8 cellular contexts compared by ENCODE assay signal in the genomic region with DNA sequence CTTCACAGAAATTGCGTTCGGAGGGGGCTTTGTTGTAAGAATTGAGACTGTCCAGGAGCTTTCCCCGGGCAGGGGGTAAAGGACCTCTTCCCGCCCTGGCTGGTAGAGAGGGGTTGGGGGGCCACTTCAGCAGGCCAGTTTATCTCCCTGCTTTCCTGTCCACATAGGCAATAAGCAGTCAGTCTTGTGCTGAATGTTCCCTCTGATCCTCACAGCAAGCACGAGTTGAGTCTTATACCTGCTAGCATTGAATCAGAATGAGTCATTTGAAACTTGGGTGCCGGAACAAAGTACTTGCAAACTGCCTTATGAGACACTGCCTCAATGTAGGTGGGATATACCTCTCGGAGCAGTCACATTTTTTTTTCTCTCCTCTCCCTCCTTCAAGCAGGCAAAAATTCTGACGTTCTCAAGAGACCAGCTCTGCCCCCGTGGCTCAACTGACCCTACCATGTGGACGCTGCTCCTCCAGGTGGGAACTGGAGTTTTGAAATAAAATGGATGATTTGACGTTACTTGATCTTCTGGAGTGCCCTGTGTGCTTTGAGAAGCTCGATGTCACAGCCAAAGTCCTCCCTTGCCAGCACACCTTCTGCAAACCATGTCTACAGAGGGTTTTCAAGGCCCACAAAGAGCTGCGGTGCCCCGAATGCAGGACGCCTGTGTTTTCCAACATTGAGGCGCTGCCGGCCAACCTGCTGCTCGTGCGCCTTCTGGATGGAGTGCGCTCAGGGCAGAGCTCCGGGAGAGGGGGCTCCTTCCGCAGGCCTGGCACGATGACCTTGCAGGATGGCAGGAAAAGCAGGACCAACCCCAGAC. TPM values are rescaled to one million over a fixed set of nuclear protein-coding genes. Genes with fewer than 3 reads are reported as not detected.
DNase-seq lines count a peak whose midpoint lies in the region; ATAC-seq and TF ChIP-seq lines count a peak whose summit lies in the region.

No MANE protein-coding gene starts in this region.

- H3K4me3 ChIP-seq in AG04449 (ENCODE audit: low read depth, low read length) = peak overlapping the region; percentile 36
- H3K4me3 ChIP-seq in liver (ENCODE audit: low read depth in 1 of 3, low read length in 3 of 3) = peak overlapping the region; percentile 73 to 95 (median 76)
- no peak overlapping the region for H3K4me3 ChIP-seq in BE2C (ENCODE audit: low read depth, low read length)

- H3K4me1 ChIP-seq in liver (ENCODE audit: control insufficient read depth in 4 of 4, insufficient read depth in 4 of 4, low read length in 3 of 4) (peaks cover 0 to 59% (median 45%) of the 10 kb centered on the region in 4 donors), BE2C (no peaks in the 10 kb centered on the region)

- H3K27me3 Mint-ChIP-seq in activated T-cell treated with anti-CD3 and anti-CD28 coated beads, Interleukin-2, amount 50 U/mL, for 72 hours (ENCODE audit: low read depth) = peaks cover 88% of the 10 kb centered on the region

- 21% methylated on average over 23 of the region's 23 CpGs for WGBS in liver

- TF ChIP-seq CTCF in AG04449 (IDR thresholded peaks at IDR 0.05; ENCODE audit: insufficient read depth, low read length, missing control alignments) (no peak), liver (IDR thresholded peaks at IDR 0.05; ENCODE audit: low read depth, low read length, missing input control) (no peak), BE2C (IDR thresholded peaks at IDR 0.05; ENCODE audit: low read depth, low read length) (no peak)

- peaks cover 53% of the 10 kb centered on the region for H3K4me1 Mint-ChIP-seq in activated T-cell treated with anti-CD3 and anti-CD28 coated beads, Interleukin-2, amount 50 U/mL, for 72 hours (ENCODE audit: low read depth)

- H3K27ac ChIP-seq in liver (ENCODE audit: low read depth in 1 of 2, low read length in 2 of 2) = peak overlapping the region; percentile 22 to 77

- H3K27ac Mint-ChIP-seq in activated T-cell treated with anti-CD3 and anti-CD28 coated beads, Interleukin-2, amount 50 U/mL, for 72 hours = no peak overlapping the region

- peak overlapping the region; percentile 42 to 75 for H3K9ac ChIP-seq in liver (ENCODE audit: low read depth in 1 of 2, low read length in 2 of 2)

- peak; percentile 64 to 74 for ATAC-seq in activated T-cell treated with anti-CD3 and anti-CD28 coated beads, Interleukin-2, amount 50 U/mL, for 72 hours (replicated peaks in 1 of 2)
- no peak for ATAC-seq in HG03097 (IDR thresholded peaks at IDR 0.05; ENCODE audit: low FRiP score, unreplicated experiment)
- ATAC-seq in HG03378 (IDR thresholded peaks at IDR 0.05; ENCODE audit: unreplicated experiment) = no peak

- H3K27me3 ChIP-seq in liver (ENCODE audit: control insufficient read depth in 4 of 4, insufficient read depth in 4 of 4, low read length in 3 of 4) (no peaks in the 10 kb centered on the region), BE2C (peaks cover 21% of the 10 kb centered on the region)

- TF ChIP-seq RAD21 in liver (IDR thresholded peaks at IDR 0.05) = no peak

- H3K36me3 Mint-ChIP-seq in activated T-cell treated with anti-CD3 and anti-CD28 coated beads, Interleukin-2, amount 50 U/mL, for 72 hours (ENCODE audit: insufficient read depth in 2 of 2) = no peaks in the 10 kb centered on the region

- no peaks in the 10 kb centered on the region for H3K36me3 ChIP-seq in liver (ENCODE audit: control insufficient read depth in 4 of 4, insufficient read depth in 3 of 4, low read depth in 1 of 4, low read length in 3 of 4)
- H3K36me3 ChIP-seq in BE2C = no peaks in the 10 kb centered on the region

- CTCF ChIA-PET in AG04449 (lab: Yijun Ruan, JAX) = interaction anchor here (1.2 to 1.8 kb wide), 3 partner anchors 10 to 113 kb away, joined by 3 to 5 read pairs (median 5); no protein-coding TSS in a partner anchor

- H3K9me3 ChIP-seq in liver (ENCODE audit: control insufficient read depth in 4 of 4, low read length in 3 of 4) (no peaks in the 10 kb centered on the region), BE2C (no peaks in the 10 kb centered on the region)

- POLR2A ChIA-PET in AG04449 (lab: Yijun Ruan, JAX) = interaction anchor here (0.6 to 0.7 kb wide), 2 partner anchors 38 to 44 kb away, joined by 3 read pairs; no protein-coding TSS in a partner anchor

- DNase-seq in AG04449 (ENCODE audit: low read depth, low spot score) = no peak
- DNase-seq in HCEC 1CT = peak; percentile 36
- peak; percentile 55 to 56 for DNase-seq in activated T-cell treated with anti-CD3 and anti-CD28 coated beads, Interleukin-2, amount 50 U/mL, for 72 hours
- no peak for DNase-seq in BE2C
- DNase-seq in NK-92 treated with Interleukin-12 subunit alpha and Interleukin-12 subunit beta, amount 100 ng/mL, for 24 hours (lab: John Stamatoyannopoulos, UW) = no peak

- H3K4me3 Mint-ChIP-seq in activated T-cell treated with anti-CD3 and anti-CD28 coated beads, Interleukin-2, amount 50 U/mL, for 72 hours = peak overlapping the region; percentile 82 to 93

- no peaks in the 10 kb centered on the region for H3K9me3 Mint-ChIP-seq in activated T-cell treated with anti-CD3 and anti-CD28 coated beads, Interleukin-2, amount 50 U/mL, for 72 hours

TF ChIP-seq in liver, 16 proteins besides CTCF, POLR2A, EP300 and RAD21:
- TF ChIP-seq SP1 (IDR thresholded peaks at IDR 0.05) (no peak), JUND (IDR thresholded peaks at IDR 0.05) (peak in 1 of 2 donors; percentile 18)

RNA-seq across cellular contexts. Expression of a gene that starts 1.3 kb away (rescaled TPM):
- under 1 TPM; 0.53 to 0.79 TPM for total RNA-seq in activated T-cell treated with anti-CD3 and anti-CD28 coated beads, Interleukin-2, amount 50 U/mL, for 72 hours
- total RNA-seq in liver = 10 to 100 TPM in 1 of 2 donors, 1 to 10 TPM in 1; 1.9 to 10.5 TPM
- polyA plus RNA-seq in liver = 1 to 10 TPM; 1.0 to 7.9 TPM
- not detected for polyA plus RNA-seq in BE2C (2012; ENCODE audit: insufficient read depth, insufficient read length, low read depth)

Comparison
In these comparisons a context has a peak if more than half of its experiments do, and no peak if none do; other contexts are left out.
1. DNase-seq: peak in HCEC 1CT (single experiment) and activated T-cell treated with anti-CD3 and anti-CD28 coated beads, Interleukin-2, amount 50 U/mL, for 72 hours (2 of 2); none in AG04449 (single experiment), BE2C (single experiment) and NK-92 treated with Interleukin-12 subunit alpha and Interleukin-12 subunit beta, amount 100 ng/mL, for 24 hours (single experiment).
2. ATAC-seq: peak in activated T-cell treated with anti-CD3 and anti-CD28 coated beads, Interleukin-2, amount 50 U/mL, for 72 hours (2 of 2); none in HG03097 (single experiment) and HG03378 (single experiment).